1 cellular context compared by ENCODE assay signal in the genomic region with DNA sequence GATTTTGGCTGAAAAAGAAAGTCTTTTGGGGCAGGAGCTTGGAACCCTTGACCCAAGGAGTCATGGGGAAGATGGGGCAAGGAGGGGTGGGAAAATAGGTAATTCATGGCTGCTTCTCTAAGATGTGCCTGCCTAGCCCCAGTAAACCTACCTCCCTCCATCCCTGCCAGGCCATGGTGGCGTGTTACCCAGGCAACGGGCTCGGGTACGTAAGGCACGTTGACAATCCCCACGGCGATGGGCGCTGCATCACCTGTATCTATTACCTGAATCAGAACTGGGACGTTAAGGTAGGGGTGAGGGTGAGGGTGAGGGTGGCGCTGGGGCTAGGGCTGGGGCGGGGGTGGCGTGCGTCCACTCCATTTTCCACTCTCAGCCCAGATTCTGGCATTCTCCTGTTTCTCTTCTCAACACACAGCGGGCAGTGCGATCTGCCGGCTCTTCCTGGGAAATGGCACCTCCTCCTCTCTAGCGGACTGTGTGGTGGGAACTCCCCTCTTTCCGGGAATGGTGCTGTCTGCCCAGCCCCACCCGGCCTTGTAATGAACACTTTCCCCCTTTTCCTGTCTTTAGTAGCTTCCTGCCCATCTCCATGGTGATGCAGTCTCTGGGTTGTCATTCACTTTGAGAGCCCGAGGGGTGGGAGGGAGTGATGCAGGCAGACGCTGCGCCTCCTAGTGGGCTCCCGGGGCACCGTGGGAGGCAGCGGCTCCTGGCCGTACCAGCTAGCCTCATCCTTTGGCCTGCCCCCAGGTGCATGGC.
A peak's percentile ranks its signal among the peaks of the same experiment; 100 is the strongest.
TF ChIP-seq lines count a peak whose summit lies in the region.

No MANE protein-coding gene starts in this region.

TF ChIP-seq in HEK293, 187 proteins besides CTCF, POLR2A, EP300 and RAD21 (continued from another document):
- TF ChIP-seq, protein P1, sequence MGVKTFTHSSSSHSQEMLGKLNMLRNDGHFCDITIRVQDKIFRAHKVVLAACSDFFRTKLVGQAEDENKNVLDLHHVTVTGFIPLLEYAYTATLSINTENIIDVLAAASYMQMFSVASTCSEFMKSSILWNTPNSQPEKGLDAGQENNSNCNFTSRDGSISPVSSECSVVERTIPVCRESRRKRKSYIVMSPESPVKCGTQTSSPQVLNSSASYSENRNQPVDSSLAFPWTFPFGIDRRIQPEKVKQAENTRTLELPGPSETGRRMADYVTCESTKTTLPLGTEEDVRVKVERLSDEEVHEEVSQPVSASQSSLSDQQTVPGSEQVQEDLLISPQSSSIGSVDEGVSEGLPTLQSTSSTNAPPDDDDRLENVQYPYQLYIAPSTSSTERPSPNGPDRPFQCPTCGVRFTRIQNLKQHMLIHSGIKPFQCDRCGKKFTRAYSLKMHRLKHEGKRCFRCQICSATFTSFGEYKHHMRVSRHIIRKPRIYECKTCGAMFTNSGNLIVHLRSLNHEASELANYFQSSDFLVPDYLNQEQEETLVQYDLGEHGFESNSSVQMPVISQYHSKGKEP (tag by site-specific recombination; IDR thresholded peaks at IDR 0.05) = no peak; the same call in 1 of the 2 replicates
- TF ChIP-seq, protein P2, sequence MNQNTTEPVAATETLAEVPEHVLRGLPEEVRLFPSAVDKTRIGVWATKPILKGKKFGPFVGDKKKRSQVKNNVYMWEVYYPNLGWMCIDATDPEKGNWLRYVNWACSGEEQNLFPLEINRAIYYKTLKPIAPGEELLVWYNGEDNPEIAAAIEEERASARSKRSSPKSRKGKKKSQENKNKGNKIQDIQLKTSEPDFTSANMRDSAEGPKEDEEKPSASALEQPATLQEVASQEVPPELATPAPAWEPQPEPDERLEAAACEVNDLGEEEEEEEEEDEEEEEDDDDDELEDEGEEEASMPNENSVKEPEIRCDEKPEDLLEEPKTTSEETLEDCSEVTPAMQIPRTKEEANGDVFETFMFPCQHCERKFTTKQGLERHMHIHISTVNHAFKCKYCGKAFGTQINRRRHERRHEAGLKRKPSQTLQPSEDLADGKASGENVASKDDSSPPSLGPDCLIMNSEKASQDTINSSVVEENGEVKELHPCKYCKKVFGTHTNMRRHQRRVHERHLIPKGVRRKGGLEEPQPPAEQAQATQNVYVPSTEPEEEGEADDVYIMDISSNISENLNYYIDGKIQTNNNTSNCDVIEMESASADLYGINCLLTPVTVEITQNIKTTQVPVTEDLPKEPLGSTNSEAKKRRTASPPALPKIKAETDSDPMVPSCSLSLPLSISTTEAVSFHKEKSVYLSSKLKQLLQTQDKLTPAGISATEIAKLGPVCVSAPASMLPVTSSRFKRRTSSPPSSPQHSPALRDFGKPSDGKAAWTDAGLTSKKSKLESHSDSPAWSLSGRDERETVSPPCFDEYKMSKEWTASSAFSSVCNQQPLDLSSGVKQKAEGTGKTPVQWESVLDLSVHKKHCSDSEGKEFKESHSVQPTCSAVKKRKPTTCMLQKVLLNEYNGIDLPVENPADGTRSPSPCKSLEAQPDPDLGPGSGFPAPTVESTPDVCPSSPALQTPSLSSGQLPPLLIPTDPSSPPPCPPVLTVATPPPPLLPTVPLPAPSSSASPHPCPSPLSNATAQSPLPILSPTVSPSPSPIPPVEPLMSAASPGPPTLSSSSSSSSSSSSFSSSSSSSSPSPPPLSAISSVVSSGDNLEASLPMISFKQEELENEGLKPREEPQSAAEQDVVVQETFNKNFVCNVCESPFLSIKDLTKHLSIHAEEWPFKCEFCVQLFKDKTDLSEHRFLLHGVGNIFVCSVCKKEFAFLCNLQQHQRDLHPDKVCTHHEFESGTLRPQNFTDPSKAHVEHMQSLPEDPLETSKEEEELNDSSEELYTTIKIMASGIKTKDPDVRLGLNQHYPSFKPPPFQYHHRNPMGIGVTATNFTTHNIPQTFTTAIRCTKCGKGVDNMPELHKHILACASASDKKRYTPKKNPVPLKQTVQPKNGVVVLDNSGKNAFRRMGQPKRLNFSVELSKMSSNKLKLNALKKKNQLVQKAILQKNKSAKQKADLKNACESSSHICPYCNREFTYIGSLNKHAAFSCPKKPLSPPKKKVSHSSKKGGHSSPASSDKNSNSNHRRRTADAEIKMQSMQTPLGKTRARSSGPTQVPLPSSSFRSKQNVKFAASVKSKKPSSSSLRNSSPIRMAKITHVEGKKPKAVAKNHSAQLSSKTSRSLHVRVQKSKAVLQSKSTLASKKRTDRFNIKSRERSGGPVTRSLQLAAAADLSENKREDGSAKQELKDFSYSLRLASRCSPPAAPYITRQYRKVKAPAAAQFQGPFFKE (tag by site-specific recombination; IDR thresholded peaks at IDR 0.05; ENCODE audit: borderline replicate concordance) = 0 out of 2 replicates have a peak, but pooled peaks have one; percentile 56
- TF ChIP-seq, protein P3, sequence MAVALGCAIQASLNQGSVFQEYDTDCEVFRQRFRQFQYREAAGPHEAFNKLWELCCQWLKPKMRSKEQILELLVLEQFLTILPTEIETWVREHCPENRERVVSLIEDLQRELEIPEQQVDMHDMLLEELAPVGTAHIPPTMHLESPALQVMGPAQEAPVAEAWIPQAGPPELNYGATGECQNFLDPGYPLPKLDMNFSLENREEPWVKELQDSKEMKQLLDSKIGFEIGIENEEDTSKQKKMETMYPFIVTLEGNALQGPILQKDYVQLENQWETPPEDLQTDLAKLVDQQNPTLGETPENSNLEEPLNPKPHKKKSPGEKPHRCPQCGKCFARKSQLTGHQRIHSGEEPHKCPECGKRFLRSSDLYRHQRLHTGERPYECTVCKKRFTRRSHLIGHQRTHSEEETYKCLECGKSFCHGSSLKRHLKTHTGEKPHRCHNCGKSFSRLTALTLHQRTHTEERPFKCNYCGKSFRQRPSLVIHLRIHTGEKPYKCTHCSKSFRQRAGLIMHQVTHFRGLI (tag by site-specific recombination; IDR thresholded peaks at IDR 0.05) = peak; percentile 13; the same call in 1 of the 2 replicates
- TF ChIP-seq ZNF473 (tag by site-specific recombination; IDR thresholded peaks at IDR 0.05) (no peak), ZNF624 (tag by site-specific recombination; IDR thresholded peaks at IDR 0.05) (no peak), ZNF169 (tag by site-specific recombination; IDR thresholded peaks at IDR 0.05) (no peak), ZNF23 (tag by site-specific recombination; IDR thresholded peaks at IDR 0.05; ENCODE audit: borderline replicate concordance) (no peak), SP7 (tag by site-specific recombination; IDR thresholded peaks at IDR 0.05) (peak; percentile 95), ZNF544 (tag by site-specific recombination; IDR thresholded peaks at IDR 0.05) (no peak), MZF1 (tag by site-specific recombination; IDR thresholded peaks at IDR 0.05; ENCODE audit: borderline replicate concordance) (no peak), ZNF366 (tag by site-specific recombination; conservative IDR thresholded peaks at IDR 0.05) (peak; percentile 81; the same call in 1 of the 2 replicates), ZNF214 (tag by site-specific recombination; IDR thresholded peaks at IDR 0.05; ENCODE audit: borderline replicate concordance) (no peak), ZNF146 (tag by site-specific recombination; IDR thresholded peaks at IDR 0.05) (no peak), ZNF132 (tag by site-specific recombination; IDR thresholded peaks at IDR 0.05; ENCODE audit: borderline replicate concordance) (no peak), RBAK (tag by site-specific recombination; IDR thresholded peaks at IDR 0.05) (no peak)
- TF ChIP-seq, protein P4, sequence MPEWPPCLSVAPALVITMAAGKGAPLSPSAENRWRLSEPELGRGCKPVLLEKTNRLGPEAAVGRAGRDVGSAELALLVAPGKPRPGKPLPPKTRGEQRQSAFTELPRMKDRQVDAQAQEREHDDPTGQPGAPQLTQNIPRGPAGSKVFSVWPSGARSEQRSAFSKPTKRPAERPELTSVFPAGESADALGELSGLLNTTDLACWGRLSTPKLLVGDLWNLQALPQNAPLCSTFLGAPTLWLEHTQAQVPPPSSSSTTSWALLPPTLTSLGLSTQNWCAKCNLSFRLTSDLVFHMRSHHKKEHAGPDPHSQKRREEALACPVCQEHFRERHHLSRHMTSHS (tag by site-specific recombination; IDR thresholded peaks at IDR 0.05) = no peak
- TF ChIP-seq, protein P5, sequence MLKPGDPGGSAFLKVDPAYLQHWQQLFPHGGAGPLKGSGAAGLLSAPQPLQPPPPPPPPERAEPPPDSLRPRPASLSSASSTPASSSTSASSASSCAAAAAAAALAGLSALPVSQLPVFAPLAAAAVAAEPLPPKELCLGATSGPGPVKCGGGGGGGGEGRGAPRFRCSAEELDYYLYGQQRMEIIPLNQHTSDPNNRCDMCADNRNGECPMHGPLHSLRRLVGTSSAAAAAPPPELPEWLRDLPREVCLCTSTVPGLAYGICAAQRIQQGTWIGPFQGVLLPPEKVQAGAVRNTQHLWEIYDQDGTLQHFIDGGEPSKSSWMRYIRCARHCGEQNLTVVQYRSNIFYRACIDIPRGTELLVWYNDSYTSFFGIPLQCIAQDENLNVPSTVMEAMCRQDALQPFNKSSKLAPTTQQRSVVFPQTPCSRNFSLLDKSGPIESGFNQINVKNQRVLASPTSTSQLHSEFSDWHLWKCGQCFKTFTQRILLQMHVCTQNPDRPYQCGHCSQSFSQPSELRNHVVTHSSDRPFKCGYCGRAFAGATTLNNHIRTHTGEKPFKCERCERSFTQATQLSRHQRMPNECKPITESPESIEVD (tag by site-specific recombination; IDR thresholded peaks at IDR 0.05) = no peak
- TF ChIP-seq, protein P6, sequence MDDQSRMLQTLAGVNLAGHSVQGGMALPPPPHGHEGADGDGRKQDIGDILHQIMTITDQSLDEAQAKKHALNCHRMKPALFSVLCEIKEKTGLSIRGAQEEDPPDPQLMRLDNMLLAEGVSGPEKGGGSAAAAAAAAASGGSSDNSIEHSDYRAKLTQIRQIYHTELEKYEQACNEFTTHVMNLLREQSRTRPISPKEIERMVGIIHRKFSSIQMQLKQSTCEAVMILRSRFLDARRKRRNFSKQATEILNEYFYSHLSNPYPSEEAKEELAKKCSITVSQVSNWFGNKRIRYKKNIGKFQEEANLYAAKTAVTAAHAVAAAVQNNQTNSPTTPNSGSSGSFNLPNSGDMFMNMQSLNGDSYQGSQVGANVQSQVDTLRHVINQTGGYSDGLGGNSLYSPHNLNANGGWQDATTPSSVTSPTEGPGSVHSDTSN (CRISPR knock-in tag; IDR thresholded peaks at IDR 0.05) = peak; percentile 75; the same call in 1 of the 2 replicates
